In genomic region chr5:39158127-39158593, GRCh38 we compare ENCODE assay signal across 13 cellular contexts.
DNase-seq lines count a peak whose midpoint lies in the region; ATAC-seq and TF ChIP-seq lines count a peak whose summit lies in the region.
"Had no signal": no experiment of that assay in that cellular context is flagged by ENCODE, and none has a peak within 500 bp of the region (broad histone marks: within the 10 kb centered on the region; RNA-seq: fewer than 3 reads in every experiment).

No MANE protein-coding gene starts in this region.

- intact Hi-C loops in activated CD4-positive, alpha-beta T cell treated with anti-CD3 and anti-CD28 coated beads for 36 hours (cut with DNase I, micrococcal nuclease): no loop called here

- DNase-seq in activated CD4-positive, alpha-beta T cell treated with anti-CD3 and anti-CD28 coated beads for 36 hours: peak; percentile 34
- DNase-seq in activated CD4-positive, alpha-beta T cell treated with anti-CD3 and anti-CD28 coated beads, Interleukin-2, amount 50 U/mL, for 1 hour: no peak
- DNase-seq in OCI-M1 (lab: John Stamatoyannopoulos, UW) (peak; percentile 75), cardiac fibroblast (ENCODE audit: low read depth in 2 of 2) (peak; percentile 44 to 76), lung microvascular endothelial cell (ENCODE audit: low read depth in 2 of 2) (peak; percentile 13 to 45), NCI-H774 (lab: John Stamatoyannopoulos, UW) (no peak), foreskin melanocyte (no peak), NCI-H2171 (lab: John Stamatoyannopoulos, UW) (no peak)
- DNase-seq: 8988T; activated naive CD4-positive, alpha-beta T cell treated with anti-CD3 and anti-CD28 coated beads, Interleukin-2, amount 50 U/mL, for 16 hours; SJCRH30 had no signal

- no peak overlapping the region for H3K4me3 ChIP-seq in cardiac fibroblast (replicated peaks in 1 of 2; ENCODE audit: low read depth in 2 of 2, low read length in 2 of 2)
- H3K4me3 ChIP-seq: psoas muscle, SJCRH30 had no signal

- H3K36me3 Mint-ChIP-seq in activated CD4-positive, alpha-beta T cell treated with anti-CD3 and anti-CD28 coated beads for 36 hours (ENCODE audit: low read depth): peaks cover 8% of the 10 kb centered on the region
- H3K36me3 Mint-ChIP-seq: memory B cell had no signal

- H3K4me1 Mint-ChIP-seq in activated CD4-positive, alpha-beta T cell treated with anti-CD3 and anti-CD28 coated beads for 36 hours: peaks cover 81% of the 10 kb centered on the region

- CTCF ChIA-PET in activated CD4-positive, alpha-beta T cell treated with anti-CD3 and anti-CD28 coated beads for 36 hours (lab: Charles Lee): interaction anchor here (0.8 to 1.7 kb wide), 8 partner anchors 12 to 126 kb away, joined by 3 to 5 read pairs (median 3); no protein-coding TSS in a partner anchor

- peak overlapping the region; percentile 88 for H3K27ac Mint-ChIP-seq in activated CD4-positive, alpha-beta T cell treated with anti-CD3 and anti-CD28 coated beads for 36 hours
- H3K27ac Mint-ChIP-seq: memory B cell had no signal

- no peaks in the 10 kb centered on the region for H3K27me3 Mint-ChIP-seq in activated CD4-positive, alpha-beta T cell treated with anti-CD3 and anti-CD28 coated beads for 36 hours

- H3K4me3 Mint-ChIP-seq in activated CD4-positive, alpha-beta T cell treated with anti-CD3 and anti-CD28 coated beads for 36 hours: peak overlapping the region; percentile 61
- H3K4me3 Mint-ChIP-seq: memory B cell had no signal

- no peak for ATAC-seq in activated CD4-positive, alpha-beta T cell treated with anti-CD3 and anti-CD28 coated beads for 36 hours
- ATAC-seq: psoas muscle had no signal

- TF ChIP-seq CTCF in cardiac fibroblast (IDR thresholded peaks at IDR 0.05; ENCODE audit: low read depth, low read length): no peak

- POLR2A ChIA-PET in activated CD4-positive, alpha-beta T cell treated with anti-CD3 and anti-CD28 coated beads for 36 hours (lab: Charles Lee): no interaction called here

- H3K9me3 Mint-ChIP-seq in activated CD4-positive, alpha-beta T cell treated with anti-CD3 and anti-CD28 coated beads for 36 hours (ENCODE audit: low read depth): no peaks in the 10 kb centered on the region
- H3K9me3 Mint-ChIP-seq: memory B cell had no signal

Comparison
In these comparisons a context has a peak if more than half of its experiments do, and no peak if none do; other contexts are left out.
1. DNase-seq: peak in activated CD4-positive, alpha-beta T cell treated with anti-CD3 and anti-CD28 coated beads for 36 hours (single experiment), OCI-M1 (single experiment), cardiac fibroblast (2 of 2) and lung microvascular endothelial cell (2 of 2); none in activated CD4-positive, alpha-beta T cell treated with anti-CD3 and anti-CD28 coated beads, Interleukin-2, amount 50 U/mL, for 1 hour (single experiment), NCI-H774 (single experiment), foreskin melanocyte (single experiment) and NCI-H2171 (single experiment).